In the genomic region with DNA sequence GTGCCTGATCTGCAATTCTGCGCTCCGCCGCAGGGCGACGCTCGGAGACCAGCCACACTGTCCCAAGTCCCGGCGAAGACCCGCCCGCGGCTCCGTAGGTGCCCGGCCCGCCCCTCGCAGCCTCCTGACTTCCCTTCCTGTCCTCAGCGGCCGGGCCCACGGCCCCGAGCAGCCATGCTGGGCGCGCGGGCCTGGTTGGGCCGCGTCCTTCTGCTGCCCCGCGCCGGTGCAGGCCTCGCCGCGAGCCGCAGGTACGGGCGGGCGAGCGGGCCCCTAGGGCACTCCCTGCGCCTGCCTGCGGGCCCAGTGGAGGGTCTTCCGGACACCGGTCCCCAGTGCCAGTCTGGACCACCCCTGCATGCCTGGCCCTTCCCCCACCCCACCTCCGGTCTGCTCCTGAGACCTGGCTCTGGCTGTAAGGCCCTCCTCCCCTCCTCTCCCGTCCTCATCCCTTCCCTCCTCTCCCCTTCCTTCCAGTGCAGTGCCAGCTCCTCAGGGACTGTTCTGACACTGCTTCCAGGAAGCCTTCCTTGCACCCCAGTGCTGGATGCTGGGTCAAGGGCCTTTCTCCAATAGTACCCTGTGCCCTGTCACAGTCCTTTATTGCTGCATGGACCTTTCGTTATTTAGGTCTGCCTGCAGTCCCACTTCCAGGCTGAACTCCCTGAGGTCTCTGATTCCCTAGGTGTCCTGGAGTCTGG, we compare ENCODE assay signal across 8 cellular contexts. TPM values are rescaled to one million over a fixed set of nuclear protein-coding genes. Genes with fewer than 3 reads are reported as not detected.
A peak's percentile ranks its signal among the peaks of the same experiment; 100 is the strongest.
DNase-seq lines count a peak whose midpoint lies in the region; ATAC-seq and TF ChIP-seq lines count a peak whose summit lies in the region.

A gene (plus strand): TSS at position 140 of the 701 bp plus-strand sequence. CDS start 35 bp downstream, at position 175.

- TF ChIP-seq CTCF in kidney epithelial cell (IDR thresholded peaks at IDR 0.05; ENCODE audit: insufficient read depth, low read length, poor library complexity, severe bottlenecking), result peak; percentile 95

- no peaks in the 10 kb centered on the region for H3K9me3 Mint-ChIP-seq in central memory CD8-positive, alpha-beta T cell

- no peaks in the 10 kb centered on the region for H3K27me3 ChIP-seq in ACC112 (ENCODE audit: insufficient read depth, low read length)
- no peaks in the 10 kb centered on the region for H3K27me3 ChIP-seq in kidney epithelial cell (ENCODE audit: control insufficient read depth, insufficient read depth, low read length)

- ATAC-seq in GM18858 (IDR thresholded peaks at IDR 0.05; ENCODE audit: unreplicated experiment), result peak; percentile 77
- ATAC-seq in HG03103 (IDR thresholded peaks at IDR 0.05; ENCODE audit: low read depth, unreplicated experiment), result peak; percentile 69
- ATAC-seq in activated CD4-positive, CD25-positive, alpha-beta regulatory T cell treated with anti-CD3 and anti-CD28 coated beads, Interleukin-2, amount 50 U/mL, for 24 hours, result peak; percentile 89 to 92
- peak; percentile 86 for ATAC-seq in central memory CD8-positive, alpha-beta T cell (replicated peaks; ENCODE audit: extremely low read depth, poor library complexity, severe bottlenecking)

- H3K4me3 ChIP-seq in ACC112 (ENCODE audit: low read depth, low read length), result peak within 1 kb of the TSS; percentile 81
- H3K4me3 ChIP-seq in kidney epithelial cell (ENCODE audit: low read depth, low read length), result peak within 1 kb of the TSS; percentile 50

- H3K27ac ChIP-seq in ACC112 (ENCODE audit: low read depth, low read length), result no peak within 1 kb of the TSS

- peaks cover 16% of the 10 kb centered on the region for H3K27me3 Mint-ChIP-seq in central memory CD8-positive, alpha-beta T cell

- H3K36me3 Mint-ChIP-seq in central memory CD8-positive, alpha-beta T cell (ENCODE audit: insufficient read depth), result peaks cover 8% of the 10 kb centered on the region

- peaks cover 18% of the 10 kb centered on the region for H3K4me1 ChIP-seq in ACC112 (ENCODE audit: control insufficient read depth, insufficient read depth, low read length, unreplicated experiment)

- peaks cover 10% of the 10 kb centered on the region for H3K79me2 ChIP-seq in ACC112 (ENCODE audit: control insufficient read depth, insufficient read depth, low read length, unreplicated experiment)

- peaks cover 17% of the 10 kb centered on the region for H3K4me1 Mint-ChIP-seq in central memory CD8-positive, alpha-beta T cell

- DNase-seq in NCI-H2227 (lab: John Stamatoyannopoulos, UW; ENCODE audit: unreplicated experiment) (peak; percentile 95), kidney epithelial cell (ENCODE audit: low read depth) (peak; percentile 63)
- peak; percentile 74 to 75 for DNase-seq in central memory CD8-positive, alpha-beta T cell (ENCODE audit: low spot score in 2 of 2)
- peak; percentile 94 for DNase-seq in stimulated activated CD4-positive, alpha-beta T cell treated with anti-CD3 and anti-CD28 coated beads, Interleukin-15, amount 100 ng/mL, for 24 hours

- H3K36me3 ChIP-seq in ACC112 (ENCODE audit: insufficient read depth, low read length) (no peaks in the 10 kb centered on the region), kidney epithelial cell (ENCODE audit: control insufficient read depth, insufficient read depth, low read length) (no peaks in the 10 kb centered on the region)

- H2AFZ ChIP-seq in ACC112 (ENCODE audit: low read length, unreplicated experiment), result peak within 1 kb of the TSS; percentile 32

- peak within 1 kb of the TSS; percentile 38 for H3K27ac Mint-ChIP-seq in central memory CD8-positive, alpha-beta T cell (ENCODE audit: low read depth)

- peak within 1 kb of the TSS; percentile 80 for H3K4me3 Mint-ChIP-seq in central memory CD8-positive, alpha-beta T cell

RNA-seq across cellular contexts. Expression of the gene that starts here (rescaled TPM):
- 58.9 and 79.4 TPM in 2 replicates for total RNA-seq in kidney epithelial cell
